Comparison of ENCODE assay signal across 1 cellular context in the genomic region with DNA sequence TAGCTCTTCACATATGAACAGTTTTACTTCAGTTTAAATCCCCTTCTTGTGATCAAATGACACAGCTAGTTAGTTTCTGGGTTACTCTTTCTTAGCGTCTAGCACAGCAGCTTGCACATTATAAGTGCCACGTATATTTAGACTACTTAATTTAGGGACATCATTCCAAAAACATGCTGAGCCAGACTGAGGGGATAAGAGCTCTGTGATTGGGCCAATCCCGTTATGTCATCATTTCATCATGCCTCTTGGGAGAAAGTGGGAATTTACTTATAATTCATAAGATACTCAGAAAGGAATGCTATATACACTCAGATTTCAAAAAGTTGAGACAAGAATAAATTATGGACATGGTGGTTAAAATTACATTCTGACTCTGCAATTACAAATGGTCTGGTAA. TPM values are rescaled to one million over a fixed set of nuclear protein-coding genes. Genes with fewer than 3 reads are reported as not detected.
"Had no signal": no experiment of that assay in that cellular context is flagged by ENCODE, and none has a peak within 500 bp of the region (broad histone marks: within the 10 kb centered on the region; RNA-seq: fewer than 3 reads in every experiment).

No MANE protein-coding gene starts in this region.

RNA-seq across cellular contexts. Expression of a gene that starts 4.2 kb away (rescaled TPM):
- total RNA-seq: OCI-LY7 had no signal
